29 cellular contexts compared by ENCODE assay signal in the genomic region with DNA sequence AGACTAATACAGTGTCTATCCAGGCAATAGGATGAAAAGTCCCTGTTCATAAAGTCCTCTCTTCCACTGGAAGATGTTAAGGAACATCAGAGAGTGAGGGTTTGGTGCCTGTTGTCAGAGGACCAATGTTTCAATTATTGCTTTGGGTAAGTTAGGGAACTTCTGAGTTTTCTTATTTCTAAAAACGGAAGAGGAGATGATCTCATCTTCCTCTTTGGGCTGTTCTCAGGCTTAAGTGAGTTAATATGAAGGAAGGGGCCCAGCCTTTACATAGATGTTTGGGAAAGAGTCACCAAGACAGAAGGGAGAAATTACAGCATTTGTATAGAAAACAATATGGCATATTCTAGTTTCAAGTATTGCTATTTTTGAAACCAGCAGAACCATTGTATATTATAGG.
"Had no signal": no experiment of that assay in that cellular context is flagged by ENCODE, and none has a peak within 500 bp of the region (broad histone marks: within the 10 kb centered on the region; RNA-seq: fewer than 3 reads in every experiment).

No MANE protein-coding gene starts in this region.

- H3K36me3 Mint-ChIP-seq: activated naive CD4-positive, alpha-beta T cell treated with anti-CD3 and anti-CD28 coated beads, Interleukin-2, amount 10 ng/mL, durations not matched to agents 7 days and 5 days; activated naive CD8-positive, alpha-beta T cell treated with anti-CD3 and anti-CD28 coated beads for 36 hours; T-cell had no signal

- ATAC-seq: activated CD4-positive, CD25-positive, alpha-beta regulatory T cell treated with anti-CD3 and anti-CD28 coated beads, Interleukin-2, amount 50 U/mL, for 24 hours; activated CD8-positive, alpha-beta T cell treated with anti-CD3 and anti-CD28 coated beads for 36 hours; activated T-cell treated with anti-CD3 and anti-CD28 coated beads, Interleukin-2, amount 50 U/mL, for 72 hours; PC-3; SK-N-SH treated with all-trans-retinoic acid at 6 μM for 48 hours; T-cell had no signal

- H3K4me3 ChIP-seq: cardiac muscle cell, SJSA1 had no signal

- H3K27me3 ChIP-seq: brain microvascular endothelial cell, cardiac muscle cell, SJSA1 had no signal

- H3K36me3 ChIP-seq: brain microvascular endothelial cell, cardiac muscle cell, SJSA1 had no signal

- H3K9me3 ChIP-seq: SJSA1 had no signal

- H3K27me3 Mint-ChIP-seq: activated CD8-positive, alpha-beta T cell treated with anti-CD3 and anti-CD28 coated beads for 36 hours; activated naive CD4-positive, alpha-beta T cell treated with anti-CD3 and anti-CD28 coated beads, Interleukin-2, amount 10 ng/mL, durations not matched to agents 7 days and 5 days; activated naive CD8-positive, alpha-beta T cell treated with anti-CD3 and anti-CD28 coated beads for 36 hours; T-cell had no signal

- H3K27ac ChIP-seq: brain microvascular endothelial cell, cardiac muscle cell, KMS-11, SJSA1 had no signal

- H3K4me1 ChIP-seq: SJSA1 had no signal

- DNase-seq: activated CD4-positive, alpha-beta T cell treated with anti-CD3 and anti-CD28 coated beads for 4 hours; activated CD8-positive, alpha-beta memory T cell treated with anti-CD3 and anti-CD28 coated beads, Interleukin-2, amount 50 U/mL, for 4 hours; activated CD8-positive, alpha-beta T cell treated with anti-CD3 and anti-CD28 coated beads for 36 hours; activated gamma-delta T cell treated with Interleukin-2 at 50 U/mL for 16 hours; activated naive CD4-positive, alpha-beta T cell treated with anti-CD3 and anti-CD28 coated beads, Interleukin-2, amount 10 ng/mL, durations not matched to agents 7 days and 5 days; activated naive CD8-positive, alpha-beta T cell treated with anti-CD3 and anti-CD28 coated beads for 36 hours; activated T-cell treated with anti-CD3 and anti-CD28 coated beads, Interleukin-2, amount 50 U/mL, for 72 hours; brain microvascular endothelial cell; cerebellar nuclear complex; NCI-H1048; NCI-H1417; NCI-H1694; NCI-H2029; NCI-H345; NCI-H510A; NCI-H526 treated with DMSO at 0.1 percent for 48 hours; NCI-H82; NK-92 treated with Interleukin-12 subunit alpha and Interleukin-12 subunit beta, amount 100 ng/mL, for 24 hours; PC-3; SHP77; T-cell; T-helper 2 cell; T1000 had no signal

- H3K4me1 Mint-ChIP-seq: activated naive CD4-positive, alpha-beta T cell treated with anti-CD3 and anti-CD28 coated beads, Interleukin-2, amount 10 ng/mL, durations not matched to agents 7 days and 5 days; activated naive CD8-positive, alpha-beta T cell treated with anti-CD3 and anti-CD28 coated beads for 36 hours; T-cell had no signal

- H3K4me3 Mint-ChIP-seq: activated CD8-positive, alpha-beta T cell treated with anti-CD3 and anti-CD28 coated beads for 36 hours; activated naive CD4-positive, alpha-beta T cell treated with anti-CD3 and anti-CD28 coated beads, Interleukin-2, amount 10 ng/mL, durations not matched to agents 7 days and 5 days; activated naive CD8-positive, alpha-beta T cell treated with anti-CD3 and anti-CD28 coated beads for 36 hours; activated T-cell treated with anti-CD3 and anti-CD28 coated beads, Interleukin-2, amount 50 U/mL, for 72 hours; T-cell had no signal

- H3K4me2 ChIP-seq: KMS-11 had no signal

- H3K27ac Mint-ChIP-seq: activated CD8-positive, alpha-beta T cell treated with anti-CD3 and anti-CD28 coated beads for 36 hours; activated naive CD4-positive, alpha-beta T cell treated with anti-CD3 and anti-CD28 coated beads, Interleukin-2, amount 10 ng/mL, durations not matched to agents 7 days and 5 days; activated naive CD8-positive, alpha-beta T cell treated with anti-CD3 and anti-CD28 coated beads for 36 hours; activated T-cell treated with anti-CD3 and anti-CD28 coated beads, Interleukin-2, amount 50 U/mL, for 72 hours; activated T-helper 2 cell treated with anti-CD3 and anti-CD28 coated beads, Interferon-gamma antibody, Interleukin-2, Interleukin-4, amounts not matched to agents 10 μg/mL and 5 μg/mL and 100 μg/mL, durations not matched to agents 14 hours and 24 hours and 36 hours; T-cell had no signal

- H3K9ac ChIP-seq: KMS-11 had no signal
